24 cellular contexts compared by ENCODE assay signal in genomic region chr7:149071182-149071635, GRCh38. TPM values are rescaled to one million over a fixed set of nuclear protein-coding genes. Genes with fewer than 3 reads are reported as not detected.
DNase-seq lines count a peak whose midpoint lies in the region; ATAC-seq and TF ChIP-seq lines count a peak whose summit lies in the region.
"Had no signal": no experiment of that assay in that cellular context is flagged by ENCODE, and none has a peak within 500 bp of the region (broad histone marks: within the 10 kb centered on the region; RNA-seq: fewer than 3 reads in every experiment).

No MANE protein-coding gene starts in this region.

- H3K27me3 ChIP-seq in HUES64 (ENCODE audit: insufficient read depth, low read length) (no peaks in the 10 kb centered on the region), iPS-15b (ENCODE audit: control insufficient read depth, insufficient read depth, low read length) (no peaks in the 10 kb centered on the region), upper lobe of right lung (no peaks in the 10 kb centered on the region)
- H3K27me3 ChIP-seq: cardiac muscle cell, neural progenitor cell had no signal

- H3K4me3 ChIP-seq in HUES64 (ENCODE audit: low read length) = no peak overlapping the region
- no peak overlapping the region for H3K4me3 ChIP-seq in iPS-15b (ENCODE audit: low read depth, low read length)
- H3K4me3 ChIP-seq in upper lobe of right lung = no peak overlapping the region
- H3K4me3 ChIP-seq: cardiac muscle cell, GM23248, neural progenitor cell, thoracic aorta had no signal

- H3K27ac ChIP-seq in HUES64 (ENCODE audit: low read depth, low read length) = peak overlapping the region; percentile 32
- no peak overlapping the region for H3K27ac ChIP-seq in upper lobe of right lung
- H3K27ac ChIP-seq: cardiac muscle cell, GM23248, KMS-11, neural progenitor cell, thoracic aorta had no signal

- peaks cover 53% of the 10 kb centered on the region for H3K36me3 Mint-ChIP-seq in activated T-cell treated with anti-CD3 and anti-CD28 coated beads, Interleukin-2, amount 50 U/mL, for 24 hours (ENCODE audit: low read depth)

- H3K36me3 ChIP-seq in HUES64 (ENCODE audit: insufficient read depth, low read length) = peaks cover 60% of the 10 kb centered on the region
- peaks cover 31% of the 10 kb centered on the region for H3K36me3 ChIP-seq in iPS-15b (ENCODE audit: control insufficient read depth, insufficient read depth, low read length)
- H3K36me3 ChIP-seq in upper lobe of right lung = peaks cover 36% of the 10 kb centered on the region

- H3K4me1 Mint-ChIP-seq in activated T-cell treated with anti-CD3 and anti-CD28 coated beads, Interleukin-2, amount 50 U/mL, for 24 hours (ENCODE audit: low read depth) = peaks cover 11% of the 10 kb centered on the region
- H3K4me1 Mint-ChIP-seq: neural progenitor cell had no signal

- H3K4me1 ChIP-seq in HUES64 (ENCODE audit: insufficient read depth, low read length) = no peaks in the 10 kb centered on the region
- H3K4me1 ChIP-seq in iPS-15b (ENCODE audit: control insufficient read depth, insufficient read depth, low read length) = peaks cover 2% of the 10 kb centered on the region
- H3K4me1 ChIP-seq in upper lobe of right lung = no peaks in the 10 kb centered on the region
- H3K4me1 ChIP-seq: neural progenitor cell had no signal

- H3K9me3 ChIP-seq in HUES64 (ENCODE audit: insufficient read depth, low read depth, low read length) = no peaks in the 10 kb centered on the region
- H3K9me3 ChIP-seq in iPS-15b (ENCODE audit: control insufficient read depth, insufficient read depth, low read length) = no peaks in the 10 kb centered on the region
- H3K9me3 ChIP-seq in upper lobe of right lung = no peaks in the 10 kb centered on the region
- H3K9me3 ChIP-seq: thoracic aorta had no signal

- intact Hi-C loops in Right ventricle myocardium superior (cut with DNase I) (no loop called here), Right ventricle myocardium inferior (cut with DNase I) (no loop called here), upper lobe of right lung (cut with DNase I) (loop anchor here (10.0 kb wide), 1 partner anchor 66 kb away; no protein-coding TSS in a partner anchor)

- H3K9ac ChIP-seq in HUES64 (ENCODE audit: low read depth, low read length) (peak overlapping the region; percentile 18; the same call in 1 of the 2 replicates), iPS-15b (ENCODE audit: low read depth, low read length) (peak overlapping the region; percentile 47)
- H3K9ac ChIP-seq: GM23248, KMS-11, neural progenitor cell had no signal

- no peaks in the 10 kb centered on the region for H3K27me3 Mint-ChIP-seq in activated T-cell treated with anti-CD3 and anti-CD28 coated beads, Interleukin-2, amount 50 U/mL, for 24 hours
- H3K27me3 Mint-ChIP-seq: activated CD4-positive, alpha-beta T cell treated with anti-CD3 and anti-CD28 coated beads for 36 hours; progenitor cell of endocrine pancreas; T-cell had no signal

- H3K27ac Mint-ChIP-seq in activated T-cell treated with anti-CD3 and anti-CD28 coated beads, Interleukin-2, amount 50 U/mL, for 24 hours = no peak overlapping the region
- H3K27ac Mint-ChIP-seq: neural progenitor cell, progenitor cell of endocrine pancreas had no signal

- DNase-seq in Right ventricle myocardium superior (no peak), Right ventricle myocardium inferior (ENCODE audit: missing footprints) (no peak), upper lobe of right lung (no peak), NCI-H1694 (lab: John Stamatoyannopoulos, UW) (no peak)
- DNase-seq in activated T-cell treated with anti-CD3 and anti-CD28 coated beads, Interleukin-2, amount 50 U/mL, for 24 hours = no peak
- DNase-seq: AML-193, COR-L47, DMS79, GM23248, NCI-H1694 treated with DMSO at 0.1 percent for 48 hours, NCI-H2227 treated with DMSO at 0.1 percent for 48 hours, NCI-H748 treated with DMSO at 0.1 percent for 48 hours, SHP77 treated with DMSO at 0.1 percent for 48 hours had no signal

- no peak for TF ChIP-seq CTCF in upper lobe of right lung (IDR thresholded peaks at IDR 0.05)

- no peaks in the 10 kb centered on the region for H3K9me3 Mint-ChIP-seq in activated T-cell treated with anti-CD3 and anti-CD28 coated beads, Interleukin-2, amount 50 U/mL, for 24 hours
- H3K9me3 Mint-ChIP-seq: activated T-cell treated with anti-CD3 and anti-CD28 coated beads, Interleukin-2, amount 50 U/mL, for 4 hours; neural progenitor cell; T-cell had no signal

- WGBS in HUES64 = 97% methylated on average over 29 of the region's 29 CpGs

- no peak overlapping the region for H3K4me3 Mint-ChIP-seq in activated T-cell treated with anti-CD3 and anti-CD28 coated beads, Interleukin-2, amount 50 U/mL, for 24 hours
- H3K4me3 Mint-ChIP-seq: neural progenitor cell had no signal

- ATAC-seq in Right ventricle myocardium superior (ENCODE audit: poor library complexity) = peak; percentile 15
- no peak for ATAC-seq in Right ventricle myocardium inferior
- peak; percentile 29 for ATAC-seq in upper lobe of right lung
- ATAC-seq in GM18861 (IDR thresholded peaks at IDR 0.05; ENCODE audit: unreplicated experiment) = no peak

RNA-seq across cellular contexts. Expression of gene ZNF786, which starts 19.3 kb away (rescaled TPM):
- 2.3 TPM for total RNA-seq in Right ventricle myocardium superior
- 2.9 TPM for total RNA-seq in Right ventricle myocardium inferior
- 7.0 TPM for polyA plus RNA-seq in HUES64 (2013, experiment 1 of 2)
- 7.8 TPM for polyA plus RNA-seq in HUES64 (2013, experiment 2 of 2)
- total RNA-seq in upper lobe of right lung = 5.6 TPM

RNA-seq across cellular contexts. Expression of gene PDIA4, which starts 42.9 kb away (rescaled TPM):
- total RNA-seq in Right ventricle myocardium superior = 32.2 TPM
- 48.7 TPM for total RNA-seq in Right ventricle myocardium inferior
- 160 TPM for polyA plus RNA-seq in HUES64 (2013, experiment 1 of 2)
- 160 TPM for polyA plus RNA-seq in HUES64 (2013, experiment 2 of 2)
- total RNA-seq in upper lobe of right lung = 117 TPM

RNA-seq across cellular contexts. Expression of gene ZNF425, which starts 54.9 kb away (rescaled TPM):
- total RNA-seq in Right ventricle myocardium superior = 0.38 TPM
- total RNA-seq in Right ventricle myocardium inferior = 0.60 TPM
- 3.5 TPM for polyA plus RNA-seq in HUES64 (2013, experiment 1 of 2)
- 4.8 TPM for polyA plus RNA-seq in HUES64 (2013, experiment 2 of 2)
- 1.4 TPM for total RNA-seq in upper lobe of right lung

Comparison
In these comparisons a context has a peak if more than half of its experiments do, and no peak if none do; other contexts are left out.
1. ATAC-seq: peak in Right ventricle myocardium superior (single experiment) and upper lobe of right lung (single experiment); none in Right ventricle myocardium inferior (single experiment) and GM18861 (single experiment).